Comparison of ENCODE assay signal across 21 cellular contexts in the genomic region with DNA sequence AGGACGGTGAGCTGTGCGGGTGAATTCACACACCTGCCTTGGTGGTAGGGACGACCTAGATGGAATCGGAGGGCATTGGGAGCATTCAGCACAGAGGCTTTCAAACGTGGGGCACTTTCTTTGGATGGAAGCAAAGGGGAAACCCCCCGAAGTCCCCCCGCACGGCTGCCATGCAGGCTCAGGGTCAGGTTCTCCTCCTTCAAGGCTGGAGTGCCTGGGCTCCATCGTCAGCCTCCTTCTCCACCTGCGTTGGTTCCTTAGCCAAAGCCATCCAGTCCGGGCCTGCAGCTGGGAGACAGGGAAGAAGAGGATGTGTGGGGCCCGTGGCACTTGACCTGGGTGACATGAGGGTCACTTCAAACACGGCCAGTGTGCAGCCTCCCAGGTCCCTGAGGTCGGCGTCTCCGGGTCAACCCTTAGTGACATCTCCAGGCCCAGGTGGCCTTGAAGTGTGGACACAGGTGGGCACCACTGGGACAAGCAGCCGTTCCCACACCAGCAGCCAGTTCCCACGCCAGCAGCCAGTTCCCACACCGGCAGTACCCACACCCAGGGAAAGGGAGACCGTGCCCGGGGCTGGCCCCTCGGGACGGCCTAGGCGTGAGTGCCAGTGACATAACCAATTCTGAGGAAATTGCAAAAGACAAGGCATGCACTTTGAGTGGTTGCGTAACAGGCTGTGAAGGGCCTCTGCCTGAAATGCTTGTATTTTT.
DNase-seq lines count a peak whose midpoint lies in the region; TF ChIP-seq lines count a peak whose summit lies in the region.
"Had no signal": no experiment of that assay in that cellular context is flagged by ENCODE, and none has a peak within 500 bp of the region (broad histone marks: within the 10 kb centered on the region; RNA-seq: fewer than 3 reads in every experiment).

No MANE protein-coding gene starts in this region.

- H3K9me3 Mint-ChIP-seq in nephron progenitor cell: no peaks in the 10 kb centered on the region
- H3K9me3 Mint-ChIP-seq: activated naive CD8-positive, alpha-beta T cell treated with anti-CD3 and anti-CD28 coated beads, Interleukin-2, amount 10 ng/mL, durations not matched to agents 7 days and 5 days; activated T-helper 2 cell treated with anti-CD3 and anti-CD28 coated beads, Interferon-gamma antibody, Interleukin-2, Interleukin-4, amounts not matched to agents 10 μg/mL and 5 μg/mL and 100 μg/mL, durations not matched to agents 14 hours and 24 hours and 36 hours had no signal

- TF ChIP-seq CTCF in hepatocyte (IDR thresholded peaks at IDR 0.05; ENCODE audit: poor library complexity): no peak
- no peak for TF ChIP-seq CTCF in nephron progenitor cell (IDR thresholded peaks at IDR 0.05)

- no peak overlapping the region for H2AFZ ChIP-seq in hepatocyte

- no peak overlapping the region for H3K4me3 Mint-ChIP-seq in nephron progenitor cell
- H3K4me3 Mint-ChIP-seq: activated CD8-positive, alpha-beta memory T cell treated with anti-CD3 and anti-CD28 coated beads, Interleukin-2, amount 10 ng/mL, durations not matched to agents 7 days and 5 days; activated naive CD8-positive, alpha-beta T cell treated with anti-CD3 and anti-CD28 coated beads, Interleukin-2, amount 10 ng/mL, durations not matched to agents 7 days and 5 days; B cell had no signal

- H3K9me3 ChIP-seq in hepatocyte (ENCODE audit: low read depth): no peaks in the 10 kb centered on the region
- H3K9me3 ChIP-seq: Caco-2, heart right ventricle, right atrium auricular region, uterus had no signal

- H3K4me2 ChIP-seq in hepatocyte: no peak overlapping the region

- H3K27me3 ChIP-seq in hepatocyte: no peaks in the 10 kb centered on the region
- H3K27me3 ChIP-seq: right atrium auricular region, uterus had no signal

- no peaks in the 10 kb centered on the region for H3K36me3 Mint-ChIP-seq in nephron progenitor cell (ENCODE audit: low read depth)
- H3K36me3 Mint-ChIP-seq: activated CD8-positive, alpha-beta memory T cell treated with anti-CD3 and anti-CD28 coated beads, Interleukin-2, amount 10 ng/mL, durations not matched to agents 7 days and 5 days; activated naive CD8-positive, alpha-beta T cell treated with anti-CD3 and anti-CD28 coated beads, Interleukin-2, amount 10 ng/mL, durations not matched to agents 7 days and 5 days had no signal

- H3K4me1 ChIP-seq in hepatocyte (ENCODE audit: insufficient read depth): no peaks in the 10 kb centered on the region
- H3K4me1 ChIP-seq: Caco-2, right atrium auricular region, uterus had no signal

- intact Hi-C loops in posterior vena cava (cut with DNase I): no loop called here

- no peak overlapping the region for H3K27ac ChIP-seq in hepatocyte
- H3K27ac ChIP-seq: 22Rv1, heart right ventricle, right atrium auricular region, uterus had no signal

- no peaks in the 10 kb centered on the region for H3K9me2 ChIP-seq in hepatocyte (replicated peaks; ENCODE audit: insufficient read depth)

- no peaks in the 10 kb centered on the region for H3K36me3 ChIP-seq in hepatocyte (replicated peaks; ENCODE audit: insufficient read depth, low read depth)
- H3K36me3 ChIP-seq: heart right ventricle, right atrium auricular region, uterus had no signal

- 87% methylated on average over 23 of the region's 25 CpGs for WGBS in hepatocyte (ENCODE audit: low lambda C conversion rate, missing lambda C conversion rate)

- H4K20me1 ChIP-seq in hepatocyte (ENCODE audit: insufficient read depth, poor library complexity, severe bottlenecking): no peaks in the 10 kb centered on the region

- peaks cover 13% of the 10 kb centered on the region for H3K4me1 Mint-ChIP-seq in nephron progenitor cell
- H3K4me1 Mint-ChIP-seq: activated CD8-positive, alpha-beta memory T cell treated with anti-CD3 and anti-CD28 coated beads, Interleukin-2, amount 10 ng/mL, durations not matched to agents 7 days and 5 days; activated naive CD8-positive, alpha-beta T cell treated with anti-CD3 and anti-CD28 coated beads, Interleukin-2, amount 10 ng/mL, durations not matched to agents 7 days and 5 days; B cell had no signal

- no peaks in the 10 kb centered on the region for H3K79me2 ChIP-seq in hepatocyte

- DNase-seq in NCI-H1436 (lab: John Stamatoyannopoulos, UW): peak; percentile 6
- DNase-seq in NCI-H1436 treated with DMSO at 0.1 percent for 48 hours (lab: John Stamatoyannopoulos, UW): no peak
- DNase-seq in NOMO-1 treated with DMSO at 0.1 percent for 48 hours (lab: John Stamatoyannopoulos, UW; ENCODE audit: unreplicated experiment): peak; percentile 34
- peak; percentile 18 for DNase-seq in hepatocyte (ENCODE audit: low spot score)
- peak; percentile 73 for DNase-seq in posterior vena cava (ENCODE audit: low spot score)
- no peak for DNase-seq in DMS153 (lab: John Stamatoyannopoulos, UW)
- no peak for DNase-seq in nephron progenitor cell
- no peak for DNase-seq in NCI-H524 (lab: John Stamatoyannopoulos, UW)
- DNase-seq: activated CD4-positive, alpha-beta T cell treated with anti-CD3 and anti-CD28 coated beads for 48 hours; activated naive CD8-positive, alpha-beta T cell treated with anti-CD3 and anti-CD28 coated beads, Interleukin-2, amount 10 ng/mL, durations not matched to agents 7 days and 5 days; heart right ventricle; NCI-H1694 treated with DMSO at 0.1 percent for 48 hours; NCI-H345; T-helper 1 cell; uterus had no signal

- H3K27me3 Mint-ChIP-seq in nephron progenitor cell (ENCODE audit: low read depth, poor library complexity): peaks cover 24% of the 10 kb centered on the region
- H3K27me3 Mint-ChIP-seq: activated CD8-positive, alpha-beta memory T cell treated with anti-CD3 and anti-CD28 coated beads, Interleukin-2, amount 10 ng/mL, durations not matched to agents 7 days and 5 days; activated naive CD8-positive, alpha-beta T cell treated with anti-CD3 and anti-CD28 coated beads, Interleukin-2, amount 10 ng/mL, durations not matched to agents 7 days and 5 days; B cell had no signal

- H3K4me3 ChIP-seq in hepatocyte: no peak overlapping the region
- H3K4me3 ChIP-seq: heart right ventricle, right atrium auricular region, uterus had no signal

- H3K27ac Mint-ChIP-seq in nephron progenitor cell: no peak overlapping the region
- H3K27ac Mint-ChIP-seq: activated CD8-positive, alpha-beta memory T cell treated with anti-CD3 and anti-CD28 coated beads, Interleukin-2, amount 10 ng/mL, durations not matched to agents 7 days and 5 days; activated naive CD8-positive, alpha-beta T cell treated with anti-CD3 and anti-CD28 coated beads, Interleukin-2, amount 10 ng/mL, durations not matched to agents 7 days and 5 days; activated T-helper 2 cell treated with anti-CD3 and anti-CD28 coated beads, Interferon-gamma antibody, Interleukin-2, Interleukin-4, amounts not matched to agents 10 μg/mL and 5 μg/mL and 100 μg/mL, durations not matched to agents 14 hours and 24 hours and 36 hours; B cell had no signal

Comparison
In these comparisons a context has a peak if more than half of its experiments do, and no peak if none do; other contexts are left out.
1. DNase-seq: peak in NCI-H1436 (single experiment), NOMO-1 treated with DMSO at 0.1 percent for 48 hours (single experiment), hepatocyte (single experiment) and posterior vena cava (single experiment); none in NCI-H1436 treated with DMSO at 0.1 percent for 48 hours (single experiment), DMS153 (single experiment), nephron progenitor cell (single experiment) and NCI-H524 (0 of 2).